ENCODE assay signal across 17 cellular contexts in genomic region chr1:24903011-24903461, GRCh38. TPM values are rescaled to one million over a fixed set of nuclear protein-coding genes. Genes with fewer than 3 reads are reported as not detected.
DNase-seq lines count a peak whose midpoint lies in the region; ATAC-seq and TF ChIP-seq lines count a peak whose summit lies in the region.
"Had no signal": no experiment of that assay in that cellular context is flagged by ENCODE, and none has a peak within 500 bp of the region (broad histone marks: within the 10 kb centered on the region; RNA-seq: fewer than 3 reads in every experiment).

No MANE protein-coding gene starts in this region.

- H3K27ac Mint-ChIP-seq in chondrocyte (ENCODE audit: unreplicated experiment): no peak overlapping the region
- peak overlapping the region; percentile 92 for H3K27ac Mint-ChIP-seq in stimulated activated effector memory CD8-positive, alpha-beta T cell treated with anti-CD3 and anti-CD28 coated beads, Interleukin-12 subunit alpha, Interleukin-12 subunit beta, amount 100 ng/mL, for 72 hours

- TF ChIP-seq POLR2A in GM18505 (IDR thresholded peaks at IDR 0.05; ENCODE audit: borderline replicate concordance, extremely low read depth, insufficient read depth, insufficient read length): peak; percentile 49

- no peak overlapping the region for H3K4me3 Mint-ChIP-seq in chondrocyte (ENCODE audit: unreplicated experiment)
- H3K4me3 Mint-ChIP-seq in stimulated activated effector memory CD8-positive, alpha-beta T cell treated with anti-CD3 and anti-CD28 coated beads, Interleukin-12 subunit alpha, Interleukin-12 subunit beta, amount 100 ng/mL, for 72 hours: no peak overlapping the region

- H3K9me3 Mint-ChIP-seq in chondrocyte (ENCODE audit: low read depth): peaks cover 2% of the 10 kb centered on the region
- H3K9me3 Mint-ChIP-seq in stimulated activated effector memory CD8-positive, alpha-beta T cell treated with anti-CD3 and anti-CD28 coated beads, Interleukin-12 subunit alpha, Interleukin-12 subunit beta, amount 100 ng/mL, for 72 hours: no peaks in the 10 kb centered on the region
- H3K9me3 Mint-ChIP-seq: IgD-negative memory B cell had no signal

- H3K36me3 Mint-ChIP-seq in chondrocyte (ENCODE audit: low read depth): no peaks in the 10 kb centered on the region
- peaks cover 100% of the 10 kb centered on the region for H3K36me3 Mint-ChIP-seq in stimulated activated effector memory CD8-positive, alpha-beta T cell treated with anti-CD3 and anti-CD28 coated beads, Interleukin-12 subunit alpha, Interleukin-12 subunit beta, amount 100 ng/mL, for 72 hours
- H3K36me3 Mint-ChIP-seq: IgD-negative memory B cell had no signal

- ATAC-seq in GM18505 (IDR thresholded peaks at IDR 0.05; ENCODE audit: unreplicated experiment) (no peak), GM21515 (IDR thresholded peaks at IDR 0.05; ENCODE audit: unreplicated experiment) (no peak)
- ATAC-seq in stimulated activated effector memory CD8-positive, alpha-beta T cell treated with anti-CD3 and anti-CD28 coated beads, Interleukin-12 subunit alpha, Interleukin-12 subunit beta, amount 100 ng/mL, for 72 hours: no peak
- ATAC-seq: left lung had no signal

- no peak for TF ChIP-seq CTCF in chondrocyte (IDR thresholded peaks at IDR 0.05)

- no peaks in the 10 kb centered on the region for H3K4me1 Mint-ChIP-seq in chondrocyte (ENCODE audit: low read depth)
- peaks cover 76% of the 10 kb centered on the region for H3K4me1 Mint-ChIP-seq in stimulated activated effector memory CD8-positive, alpha-beta T cell treated with anti-CD3 and anti-CD28 coated beads, Interleukin-12 subunit alpha, Interleukin-12 subunit beta, amount 100 ng/mL, for 72 hours

- H3K27me3 Mint-ChIP-seq in chondrocyte (ENCODE audit: low read depth): peaks cover 12% of the 10 kb centered on the region
- H3K27me3 Mint-ChIP-seq: CD4-positive, alpha-beta memory T cell; IgD-negative memory B cell had no signal

- DNase-seq in activated CD8-positive, alpha-beta memory T cell treated with anti-CD3 and anti-CD28 coated beads, Interleukin-2, amount 50 U/mL, for 48 hours: peak; percentile 58
- DNase-seq in activated CD8-positive, alpha-beta memory T cell treated with anti-CD3 and anti-CD28 coated beads, Interleukin-2, amount 50 U/mL, for 4 hours: no peak
- DNase-seq in chondrocyte (ENCODE audit: low spot score): peak; percentile 69
- DNase-seq in stimulated activated effector memory CD8-positive, alpha-beta T cell treated with anti-CD3 and anti-CD28 coated beads, Interleukin-12 subunit alpha, Interleukin-12 subunit beta, amount 100 ng/mL, for 72 hours (ENCODE audit: low spot score in 2 of 2): peak in 1 of 2 donors; percentile 49
- DNase-seq in NCI-H2196 treated with DMSO at 0.1 percent for 48 hours (lab: John Stamatoyannopoulos, UW; ENCODE audit: unreplicated experiment): no peak
- DNase-seq in NCI-H2107 treated with DMSO at 0.1 percent for 48 hours (lab: John Stamatoyannopoulos, UW; ENCODE audit: unreplicated experiment): no peak
- DNase-seq: amygdala, foreskin fibroblast, NCI-H2081, NCI-H526 treated with DMSO at 0.1 percent for 48 hours, SK-N-SH had no signal

RNA-seq across cellular contexts. Expression of gene RUNX3, which starts 27.0 kb away (rescaled TPM):
- total RNA-seq in chondrocyte: 1.8 to 2.9 TPM in 2 of 3 replicates, not detected in the other
- total RNA-seq: cerebellum had no signal

Comparison
In these comparisons a context has a peak if more than half of its experiments do, and no peak if none do; other contexts are left out.
1. DNase-seq: peak in activated CD8-positive, alpha-beta memory T cell treated with anti-CD3 and anti-CD28 coated beads, Interleukin-2, amount 50 U/mL, for 48 hours (single experiment) and chondrocyte (single experiment); none in activated CD8-positive, alpha-beta memory T cell treated with anti-CD3 and anti-CD28 coated beads, Interleukin-2, amount 50 U/mL, for 4 hours (single experiment), NCI-H2196 treated with DMSO at 0.1 percent for 48 hours (single experiment) and NCI-H2107 treated with DMSO at 0.1 percent for 48 hours (single experiment).